In the genomic region with DNA sequence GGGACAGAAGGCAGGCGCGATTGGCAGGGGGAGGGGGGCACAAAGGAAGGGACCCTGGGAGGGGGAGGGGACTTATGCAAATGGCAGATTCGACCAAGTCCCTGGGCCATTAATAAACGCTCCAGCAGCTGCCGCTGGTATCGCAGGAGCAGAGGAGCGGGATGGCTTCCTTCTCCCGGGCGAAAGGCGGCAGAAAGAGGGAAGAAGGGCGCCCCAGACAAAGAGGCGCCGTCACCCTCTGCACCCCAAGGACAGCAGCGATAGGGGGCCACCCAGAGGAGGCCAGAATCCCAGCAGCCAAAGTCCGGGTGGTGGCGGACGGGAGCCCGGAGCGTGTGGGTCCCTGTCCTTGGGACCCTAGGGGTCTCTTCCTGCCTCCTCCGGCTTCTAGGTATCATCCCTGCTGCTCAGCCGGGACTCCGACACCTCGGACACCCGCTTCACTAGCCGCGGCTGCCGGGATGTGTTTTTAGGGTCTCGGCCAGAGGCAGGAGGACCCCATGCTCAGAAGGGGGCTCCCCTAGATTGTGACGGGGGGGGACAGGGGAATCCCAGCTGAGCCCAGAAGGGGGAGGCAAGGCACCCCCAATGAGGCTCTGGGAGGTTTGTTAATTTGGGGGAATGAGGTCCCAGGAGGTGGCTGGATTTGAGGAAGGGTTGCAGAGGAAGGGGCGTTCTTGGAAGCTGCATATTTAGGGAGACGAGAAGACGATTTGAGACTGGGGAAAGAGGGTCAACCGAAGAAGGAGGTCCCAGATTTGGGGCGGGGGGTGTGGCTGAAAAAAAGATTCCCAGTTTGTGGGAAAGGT, we compare ENCODE assay signal across 8 cellular contexts. TPM values are rescaled to one million over a fixed set of nuclear protein-coding genes. Genes with fewer than 3 reads are reported as not detected.
DNase-seq lines count a peak whose midpoint lies in the region; ATAC-seq, FAIRE-seq and TF ChIP-seq lines count a peak whose summit lies in the region.

No MANE protein-coding gene starts in this region.

- H3K4me3 ChIP-seq in AG04449 (ENCODE audit: low read depth, low read length) = peak overlapping the region; percentile 68
- H3K4me3 ChIP-seq in iPS-20b (ENCODE audit: low read length) = peak overlapping the region; percentile 71
- peak overlapping the region in 2 of 4 donors; percentile 52 to 58 for H3K4me3 ChIP-seq in Peyer's patch
- H3K4me3 ChIP-seq in pancreas = no peak overlapping the region

- H3K4me1 Mint-ChIP-seq in H9 = peaks cover 25 to 39% of the 10 kb centered on the region in 2 experiments
- peaks cover 15% of the 10 kb centered on the region for H3K4me1 Mint-ChIP-seq in activated CD4-positive, alpha-beta memory T cell treated with anti-CD3 and anti-CD28 coated beads for 36 hours (ENCODE audit: low read depth)

- TF ChIP-seq CTCF in AG04449 (IDR thresholded peaks at IDR 0.05; ENCODE audit: insufficient read depth, low read length, missing control alignments) (no peak), H9 (conservative IDR thresholded peaks at IDR 0.05) (no peak), Peyer's patch (IDR thresholded peaks at IDR 0.05) (no peak), pancreas (IDR thresholded peaks at IDR 0.05) (no peak)

- peaks cover 4 to 5% of the 10 kb centered on the region in 2 experiments; a peak in 4 of 5 replicates for H3K9me3 Mint-ChIP-seq in H9
- no peaks in the 10 kb centered on the region for H3K9me3 Mint-ChIP-seq in activated CD4-positive, alpha-beta memory T cell treated with anti-CD3 and anti-CD28 coated beads for 36 hours

- H3K9ac ChIP-seq in H9 (ENCODE audit: extremely low read depth, insufficient read length, low read length) (no peak overlapping the region), iPS-20b (ENCODE audit: low read depth, low read length) (peak overlapping the region; percentile 85; the same call in 1 of the 2 replicates)

- H4K91ac ChIP-seq in H9 (ENCODE audit: insufficient read length, low read depth, low read length) = no peak overlapping the region

- H2BK12ac ChIP-seq in H9 (ENCODE audit: insufficient read length, low read depth, low read length) = no peak overlapping the region

- intact Hi-C loops in activated CD4-positive, alpha-beta memory T cell treated with anti-CD3 and anti-CD28 coated beads for 36 hours (cut with micrococcal nuclease) = no loop called here
- intact Hi-C loops in pancreas (cut with DNase I) = no loop called here

- H2BK5ac ChIP-seq in H9 (ENCODE audit: insufficient read length, low read length) = no peak overlapping the region

- no peak overlapping the region for H3K18ac ChIP-seq in H9 (ENCODE audit: insufficient read length, low read depth, low read length)

- peak overlapping the region; percentile 69 to 90 for H3K4me3 Mint-ChIP-seq in H9
- peak overlapping the region; percentile 26 for H3K4me3 Mint-ChIP-seq in activated CD4-positive, alpha-beta memory T cell treated with anti-CD3 and anti-CD28 coated beads for 36 hours

- H3T11ph ChIP-seq in H9 (ENCODE audit: low read length) = no peak overlapping the region

- peak overlapping the region; percentile 86 to 97 (median 88); a peak in 6 of 7 replicates for H3K27ac Mint-ChIP-seq in H9
- H3K27ac Mint-ChIP-seq in activated CD4-positive, alpha-beta memory T cell treated with anti-CD3 and anti-CD28 coated beads for 36 hours = no peak overlapping the region

- H3K4me2 ChIP-seq in H9 (ENCODE audit: insufficient read depth, insufficient read length, low read length) = peak overlapping the region; percentile 72

- TF ChIP-seq POLR2A in Peyer's patch (IDR thresholded peaks at IDR 0.05) = no peak
- no peak for TF ChIP-seq POLR2A in GM18505 (IDR thresholded peaks at IDR 0.05; ENCODE audit: borderline replicate concordance, extremely low read depth, insufficient read depth, insufficient read length)

- H3K4me1 ChIP-seq in H9 (ENCODE audit: insufficient read depth, low read length) (no peaks in the 10 kb centered on the region), iPS-20b (ENCODE audit: insufficient read depth, low read length) (peaks cover 16% of the 10 kb centered on the region), Peyer's patch (peaks cover 0 to 15% (median 10%) of the 10 kb centered on the region in 4 donors), pancreas (peaks cover 3 to 5% (median 5%) of the 10 kb centered on the region in 3 donors)

- no peaks in the 10 kb centered on the region for H3K79me1 ChIP-seq in H9 (ENCODE audit: insufficient read depth, low read depth, low read length, poor library complexity, severe bottlenecking)

- H4K5ac ChIP-seq in H9 (ENCODE audit: insufficient read length, low read depth, low read length) = no peak overlapping the region

- no peak overlapping the region for H2AFZ ChIP-seq in H9 (ENCODE audit: low read length)

- no peak overlapping the region for H2BK15ac ChIP-seq in H9 (ENCODE audit: low read depth, low read length)

- H3K27ac ChIP-seq in H9 (ENCODE audit: insufficient read length, low read depth, low read length) = no peak overlapping the region
- H3K27ac ChIP-seq in iPS-20b (ENCODE audit: low read length) = no peak overlapping the region
- H3K27ac ChIP-seq in Peyer's patch = no peak overlapping the region
- H3K27ac ChIP-seq in pancreas = no peak overlapping the region

- H3K9me3 ChIP-seq in H9 (ENCODE audit: control insufficient read depth, low read depth, low read length) (no peaks in the 10 kb centered on the region), iPS-20b (ENCODE audit: insufficient read depth, low read depth, low read length) (no peaks in the 10 kb centered on the region), Peyer's patch (peaks cover 0 to 4% (median 0%) of the 10 kb centered on the region in 4 donors), pancreas (no peaks in the 10 kb centered on the region)

- H3K36me3 ChIP-seq in iPS-20b (ENCODE audit: insufficient read depth, low read depth, low read length) = no peaks in the 10 kb centered on the region; the same call in 1 of the 2 replicates
- no peaks in the 10 kb centered on the region for H3K36me3 ChIP-seq in Peyer's patch
- no peaks in the 10 kb centered on the region for H3K36me3 ChIP-seq in pancreas

- H3K14ac ChIP-seq in H9 (ENCODE audit: insufficient read depth, low read length) = peak overlapping the region; percentile 32; the same call in 1 of the 2 replicates

- no peak for FAIRE-seq in pancreas (lab: Jason Lieb, UNC)

- H2AK5ac ChIP-seq in H9 (ENCODE audit: insufficient read length, low read length) = no peak overlapping the region

- no peak overlapping the region for H3K4ac ChIP-seq in H9 (ENCODE audit: low read depth, low read length)

- DNase-seq in AG04449 (ENCODE audit: low read depth, low spot score) (no peak), H9 (peak; percentile 70), Peyer's patch (no peak), pancreas (no peak)
- DNase-seq in activated CD4-positive, alpha-beta memory T cell treated with anti-CD3 and anti-CD28 coated beads for 36 hours = no peak

- H3K79me2 ChIP-seq in H9 (ENCODE audit: insufficient read depth, low read length) = peaks cover 21% of the 10 kb centered on the region; the same call in 1 of the 2 replicates

- POLR2A ChIA-PET in AG04449 (lab: Yijun Ruan, JAX) = no interaction called here
- POLR2A ChIA-PET in activated CD4-positive, alpha-beta memory T cell treated with anti-CD3 and anti-CD28 coated beads for 36 hours (lab: Charles Lee) = no interaction called here

- H3K23ac ChIP-seq in H9 (ENCODE audit: insufficient read length, low read depth, low read length) = no peak overlapping the region

- no peak overlapping the region for H3K56ac ChIP-seq in H9 (ENCODE audit: insufficient read length, low read depth, low read length)

- ATAC-seq in GM18519 (IDR thresholded peaks at IDR 0.05; ENCODE audit: low FRiP score, unreplicated experiment) = no peak
- no peak for ATAC-seq in GM18505 (IDR thresholded peaks at IDR 0.05; ENCODE audit: unreplicated experiment)
- ATAC-seq in pancreas = no peak

- CTCF ChIA-PET in AG04449 (lab: Yijun Ruan, JAX) = interaction anchor here (0.8 to 2.6 kb wide), 2 partner anchors 12 to 17 kb away, joined by 3 to 6 read pairs; no protein-coding TSS in a partner anchor
- CTCF ChIA-PET in activated CD4-positive, alpha-beta memory T cell treated with anti-CD3 and anti-CD28 coated beads for 36 hours (lab: Charles Lee) = no interaction called here

- H2BK120ac ChIP-seq in H9 (ENCODE audit: low read depth, low read length, poor library complexity, severe bottlenecking) = no peak overlapping the region

- peaks cover 29% of the 10 kb centered on the region for H3K27me3 Mint-ChIP-seq in H9 (ENCODE audit: low read depth)
- H3K27me3 Mint-ChIP-seq in activated CD4-positive, alpha-beta memory T cell treated with anti-CD3 and anti-CD28 coated beads for 36 hours = peaks cover 61% of the 10 kb centered on the region

- H3K36me3 Mint-ChIP-seq in H9 (ENCODE audit: insufficient read depth in 1 of 3, low read depth in 3 of 3) = peaks cover 3 to 20% (median 10%) of the 10 kb centered on the region in 3 experiments; a peak in 6 of 7 replicates
- no peaks in the 10 kb centered on the region for H3K36me3 Mint-ChIP-seq in activated CD4-positive, alpha-beta memory T cell treated with anti-CD3 and anti-CD28 coated beads for 36 hours

- H3K23me2 ChIP-seq in H9 (ENCODE audit: insufficient read length, low read depth, low read length, poor library complexity, severe bottlenecking) = peaks cover 10% of the 10 kb centered on the region

- H2BK20ac ChIP-seq in H9 (ENCODE audit: low read depth, low read length, poor library complexity, severe bottlenecking) = no peak overlapping the region

- no peaks in the 10 kb centered on the region for H4K20me1 ChIP-seq in H9 (ENCODE audit: control insufficient read depth, insufficient read depth, insufficient read length)

- H4K8ac ChIP-seq in H9 (replicated peaks; ENCODE audit: insufficient read length, low read depth, low read length) = no peak overlapping the region

- peaks cover 6% of the 10 kb centered on the region for H3K27me3 ChIP-seq in H9 (ENCODE audit: insufficient read depth, low read length)
- H3K27me3 ChIP-seq in iPS-20b (ENCODE audit: insufficient read depth, low read length) = peaks cover 21% of the 10 kb centered on the region
- peaks cover 0 to 14% of the 10 kb centered on the region in 2 donors for H3K27me3 ChIP-seq in Peyer's patch
- no peaks in the 10 kb centered on the region for H3K27me3 ChIP-seq in pancreas

- WGBS in H9 (ENCODE audit: extremely low coverage, insufficient read length, low lambda C conversion rate) = no CpG with 5 or more reads among the region's 34 CpGs
- WGBS in pancreas, 2 donors = 3 to 5% methylated on average over 32 to 33 of the region's 34 CpGs

RNA-seq across cellular contexts. Expression of a gene that starts 1.7 kb away (rescaled TPM):
- total RNA-seq in H9 (2021) = 182 and 186 TPM in 2 replicates
- under 1 TPM; 0.39 to 0.69 TPM for total RNA-seq in activated CD4-positive, alpha-beta memory T cell treated with anti-CD3 and anti-CD28 coated beads for 36 hours
- 10 to 100 TPM; 14.2 to 85.8 (median 24.7) TPM for total RNA-seq in Peyer's patch
- 10 to 100 TPM; 62.8 to 91.2 (median 73.9) TPM for total RNA-seq in pancreas
- 10 to 100 TPM; 14.8 to 24.8 TPM for polyA plus RNA-seq in pancreas

Comparison
In these comparisons a context has a peak if more than half of its experiments do, and no peak if none do; other contexts are left out.
1. H3K4me3 ChIP-seq: peak in AG04449 (single experiment) and iPS-20b (single experiment); none in pancreas (0 of 4).
2. RNA of a gene that starts 1.7 kb away (total RNA-seq): 182 to 186 TPM in H9, 62.8 to 91.2 TPM in pancreas and 14.2 to 85.8 TPM in Peyer's patch; 0.39 to 0.69 TPM in activated CD4-positive, alpha-beta memory T cell treated with anti-CD3 and anti-CD28 coated beads for 36 hours; every median in the first group is over 4 times any median in the second.